Comparison of ENCODE assay signal across 1 cellular context in the genomic region with DNA sequence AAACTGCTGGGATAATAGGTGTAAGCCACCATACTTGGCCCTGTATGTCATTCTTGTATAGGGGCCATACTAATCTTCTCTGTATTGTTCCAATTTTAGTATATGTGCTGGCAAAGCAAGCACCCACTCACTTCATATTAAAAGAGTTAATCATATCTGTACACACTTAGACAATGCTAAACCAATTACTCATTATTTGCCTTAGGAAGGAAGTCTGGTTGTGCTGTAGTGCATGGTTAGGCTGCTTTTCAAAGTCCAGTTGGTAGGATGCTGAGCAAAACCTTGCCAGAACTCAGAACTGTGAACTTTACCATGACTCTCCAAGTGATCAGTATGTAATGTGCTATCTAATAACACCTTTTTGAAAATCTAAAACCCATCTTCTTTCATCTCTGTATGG.
TF ChIP-seq lines count a peak whose summit lies in the region.

No MANE protein-coding gene starts in this region.

TF ChIP-seq in IMR-90, 13 proteins besides CTCF, POLR2A, EP300 and RAD21 (continued from another document):
- TF ChIP-seq SMC3 (IDR thresholded peaks at IDR 0.05; ENCODE audit: low read depth, low read length) = no peak
